ENCODE assay signal across 8 cellular contexts in genomic region chr10:91632671-91633550, GRCh38. TPM values are rescaled to one million over a fixed set of nuclear protein-coding genes. Genes with fewer than 3 reads are reported as not detected.
DNase-seq lines count a peak whose midpoint lies in the region; ATAC-seq and TF ChIP-seq lines count a peak whose summit lies in the region.

Gene PPP1R3C (minus strand): TSS chr10:91633071. CDS start chr10:91632969, 102 bp downstream.

- no peaks in the 10 kb centered on the region for H3K79me2 ChIP-seq in GM23338 (replicated peaks; ENCODE audit: insufficient read depth)

- H3K27ac ChIP-seq in GM23338 (ENCODE audit: low read depth) (no peak within 1 kb of the TSS), WERI-Rb-1 (peak within 1 kb of the TSS; percentile 53)

- H3K9me3 Mint-ChIP-seq in GM23338 = no peaks in the 10 kb centered on the region

- H3K27me3 Mint-ChIP-seq in GM23338 (ENCODE audit: insufficient read depth, low read depth, poor library complexity) = peaks cover 28% of the 10 kb centered on the region

- peak within 1 kb of the TSS; percentile 92 for H3K9ac ChIP-seq in skeletal muscle satellite cell (ENCODE audit: low read depth, low read length)

- H3K4me2 ChIP-seq in GM23338 (peak within 1 kb of the TSS; percentile 78), skeletal muscle satellite cell (ENCODE audit: low read length) (peak within 1 kb of the TSS; percentile 88)

- ATAC-seq in GM23338 (peak; percentile 96), GM21528 (IDR thresholded peaks at IDR 0.05; ENCODE audit: low FRiP score, unreplicated experiment) (no peak)

- no peaks in the 10 kb centered on the region; the same call in 1 of the 2 replicates for H3K9me2 ChIP-seq in GM23338 (ENCODE audit: insufficient read depth)

- H3K27ac Mint-ChIP-seq in GM23338 = no peak within 1 kb of the TSS

- H3K36me3 ChIP-seq in GM23338 (ENCODE audit: insufficient read depth) = no peaks in the 10 kb centered on the region
- peaks cover 8% of the 10 kb centered on the region; the same call in 1 of the 2 replicates for H3K36me3 ChIP-seq in WERI-Rb-1
- peaks cover 34% of the 10 kb centered on the region for H3K36me3 ChIP-seq in skeletal muscle satellite cell (ENCODE audit: insufficient read depth, low read length)

- DNase-seq in DMS79 treated with DMSO at 0.1 percent for 48 hours (lab: John Stamatoyannopoulos, UW) = peak; percentile 58
- peak; percentile 92 for DNase-seq in GM23338 (ENCODE audit: low spot score)
- peak; percentile 83 for DNase-seq in NCI-H1092 treated with DMSO at 0.1 percent for 48 hours (lab: John Stamatoyannopoulos, UW)
- DNase-seq in WERI-Rb-1 = peak; percentile 92
- DNase-seq in cerebellum (ENCODE audit: low spot score) = peak; percentile 90
- DNase-seq in inferior parietal cortex (ENCODE audit: extremely low spot score) = peak; percentile 93

- no peaks in the 10 kb centered on the region for H3K9me3 ChIP-seq in WERI-Rb-1 (ENCODE audit: severe bottlenecking)
- H3K9me3 ChIP-seq in skeletal muscle satellite cell (replicated peaks; ENCODE audit: low read length) = no peaks in the 10 kb centered on the region

- TF ChIP-seq CTCF in GM23338 (conservative IDR thresholded peaks at IDR 0.05; ENCODE audit: low read depth in 2 of 2) (peak; percentile 24 to 42; a peak in 3 of 4 replicates), WERI-Rb-1 (IDR thresholded peaks at IDR 0.05; ENCODE audit: low read depth, low read length) (peak; percentile 48)

- H3K4me1 ChIP-seq in GM23338 (ENCODE audit: insufficient read depth) (peaks cover 6% of the 10 kb centered on the region), skeletal muscle satellite cell (ENCODE audit: control insufficient read depth, insufficient read depth, low read length) (peaks cover 55% of the 10 kb centered on the region)

- H3K4me3 Mint-ChIP-seq in GM23338 = peak within 1 kb of the TSS; percentile 80

- H3K27me3 ChIP-seq in GM23338 (ENCODE audit: insufficient read depth) = peaks cover 30% of the 10 kb centered on the region
- no peaks in the 10 kb centered on the region for H3K27me3 ChIP-seq in WERI-Rb-1 (ENCODE audit: insufficient read depth, low read depth, severe bottlenecking)
- no peaks in the 10 kb centered on the region for H3K27me3 ChIP-seq in skeletal muscle satellite cell (ENCODE audit: control insufficient read depth, insufficient read depth, low read length)

- peaks cover 9% of the 10 kb centered on the region for H3K4me1 Mint-ChIP-seq in GM23338

- peak within 1 kb of the TSS; percentile 62 for H3K4me3 ChIP-seq in GM23338
- H3K4me3 ChIP-seq in WERI-Rb-1 (ENCODE audit: low read depth, low read length) = peak within 1 kb of the TSS; percentile 82
- H3K4me3 ChIP-seq in skeletal muscle satellite cell (ENCODE audit: low read length) = peak within 1 kb of the TSS; percentile 90

- 0 out of 3 replicates have a peak, but pooled peaks cover 3% of the 10 kb centered on the region for H3K36me3 Mint-ChIP-seq in GM23338 (ENCODE audit: low read depth)

- peak within 1 kb of the TSS; percentile 100 for H2AFZ ChIP-seq in GM23338

- H4K20me1 ChIP-seq in GM23338 (replicated peaks; ENCODE audit: insufficient read depth) = no peaks in the 10 kb centered on the region; the same call in 1 of the 2 replicates

- H3F3A ChIP-seq in GM23338 (replicated peaks; ENCODE audit: low read depth) = peaks cover 6% of the 10 kb centered on the region; the same call in 1 of the 2 replicates

TF ChIP-seq in GM23338, 12 proteins besides CTCF, POLR2A, EP300 and RAD21:
- TF ChIP-seq ZNF114 (CRISPR knock-in tag; IDR thresholded peaks at IDR 0.05) (no peak), POLR2AphosphoS5 (IDR thresholded peaks at IDR 0.05; ENCODE audit: low read depth) (peak; percentile 73)

RNA-seq across cellular contexts. Expression of gene PPP1R3C, which starts in this region (rescaled TPM):
- 1.6 and 1.8 TPM in 2 replicates for total RNA-seq in GM23338 (2014; rRNA removed; shearing (Covaris generic))
- 0.91 and 0.94 TPM in 2 replicates for polyA plus RNA-seq in GM23338 (2016; fragmentation: Nextera tagmentation; extraction: Ambion mirVana)
- total RNA-seq in cerebellum = 19.6 TPM
- total RNA-seq in skeletal muscle satellite cell (2012; rRNA removed) = 29.4 and 41.3 TPM in 2 replicates
